ENCODE assay signal across 8 cellular contexts in genomic region chr18:23238651-23239349, GRCh38.
DNase-seq lines count a peak whose midpoint lies in the region; ATAC-seq and TF ChIP-seq lines count a peak whose summit lies in the region.

No MANE protein-coding gene starts in this region.

- no peaks in the 10 kb centered on the region for H4K20me1 ChIP-seq in osteoblast (ENCODE audit: insufficient read depth, low read length)

- no peaks in the 10 kb centered on the region for H3K79me2 ChIP-seq in osteoblast (ENCODE audit: insufficient read depth, low read length)

- H3K4me1 Mint-ChIP-seq in CD8-positive, alpha-beta memory T cell, result peaks cover 15 to 23% (median 20%) of the 10 kb centered on the region in 3 donors

- H3K9me3 ChIP-seq in CD8-positive, alpha-beta memory T cell (ENCODE audit: low read length), result no peaks in the 10 kb centered on the region
- no peaks in the 10 kb centered on the region for H3K9me3 ChIP-seq in RWPE2 (ENCODE audit: severe bottlenecking)
- no peaks in the 10 kb centered on the region for H3K9me3 ChIP-seq in esophagus squamous epithelium
- no peaks in the 10 kb centered on the region for H3K9me3 ChIP-seq in osteoblast (ENCODE audit: low read depth, low read length)

- H3K27ac Mint-ChIP-seq in CD8-positive, alpha-beta memory T cell, result peak overlapping the region in 5 of 8 donors; percentile 54 to 93 (median 82)

- H3K36me3 Mint-ChIP-seq in CD8-positive, alpha-beta memory T cell, result no peaks in the 10 kb centered on the region

- H3K27me3 Mint-ChIP-seq in CD8-positive, alpha-beta memory T cell, result peaks cover 0 to 1% of the 10 kb centered on the region in 2 donors

- 71 to 80% methylated on average over 12 of the region's 12 CpGs for WGBS in esophagus squamous epithelium, 2 donors

- peaks cover 18% of the 10 kb centered on the region for H3K4me1 ChIP-seq in CD8-positive, alpha-beta memory T cell (ENCODE audit: insufficient read depth, low read length)
- H3K4me1 ChIP-seq in RWPE2 (ENCODE audit: insufficient read depth, poor library complexity, severe bottlenecking) (peaks cover 10% of the 10 kb centered on the region), esophagus squamous epithelium (peaks cover 4 to 23% (median 12%) of the 10 kb centered on the region in 3 donors), osteoblast (ENCODE audit: insufficient read depth, low read length) (peaks cover 22% of the 10 kb centered on the region)

- no peak overlapping the region for H3K27ac ChIP-seq in CD8-positive, alpha-beta memory T cell (ENCODE audit: low read depth, low read length)
- no peak overlapping the region for H3K27ac ChIP-seq in RWPE2 (ENCODE audit: poor library complexity, severe bottlenecking)
- peak overlapping the region; percentile 12 to 89 (median 84) for H3K27ac ChIP-seq in esophagus squamous epithelium
- H3K27ac ChIP-seq in osteoblast (ENCODE audit: low read depth, low read length), result peak overlapping the region; percentile 87

- no peaks in the 10 kb centered on the region for H3K27me3 ChIP-seq in CD8-positive, alpha-beta memory T cell (ENCODE audit: insufficient read depth, low read length, poor library complexity, severe bottlenecking)
- no peaks in the 10 kb centered on the region for H3K27me3 ChIP-seq in RWPE2 (ENCODE audit: insufficient read depth, poor library complexity, severe bottlenecking)
- H3K27me3 ChIP-seq in esophagus squamous epithelium, result no peaks in the 10 kb centered on the region
- no peaks in the 10 kb centered on the region for H3K27me3 ChIP-seq in osteoblast (ENCODE audit: insufficient read depth, low read length)

- POLR2A ChIA-PET in CD8-positive, alpha-beta memory T cell (lab: Charles Lee), result no interaction called here

- intact Hi-C loops in esophagus squamous epithelium (cut with DNase I), result loop anchor here (10.0 kb wide), 2 partner anchors 104 to 116 kb away; partner anchors contain the start of gene CABLES1

- H3K4me3 Mint-ChIP-seq in CD8-positive, alpha-beta memory T cell, result peak overlapping the region in 2 of 7 donors; percentile 38 to 58

- peak overlapping the region; percentile 51 for H2AFZ ChIP-seq in osteoblast (ENCODE audit: low read length)

- no peak for TF ChIP-seq CTCF in RWPE2 (IDR thresholded peaks at IDR 0.05; ENCODE audit: poor library complexity, severe bottlenecking)
- no peak for TF ChIP-seq CTCF in esophagus squamous epithelium (IDR thresholded peaks at IDR 0.05)
- no peak for TF ChIP-seq CTCF in osteoblast (IDR thresholded peaks at IDR 0.05; ENCODE audit: extremely low read depth, low read depth, low read length)

- H3K4me2 ChIP-seq in osteoblast (ENCODE audit: insufficient read depth, low read length), result peak overlapping the region; percentile 62

- H3K4me3 ChIP-seq in CD8-positive, alpha-beta memory T cell (ENCODE audit: low read length), result no peak overlapping the region
- H3K4me3 ChIP-seq in RWPE2 (ENCODE audit: severe bottlenecking) (no peak overlapping the region), esophagus squamous epithelium (no peak overlapping the region), osteoblast (ENCODE audit: insufficient read depth, low read length) (peak overlapping the region; percentile 18)

- CTCF ChIA-PET in CD8-positive, alpha-beta memory T cell (lab: Charles Lee), result no interaction called here

- 0 out of 3 replicates have a peak, but pooled peaks have one; percentile 22 for ATAC-seq in RWPE2 (ENCODE audit: low read depth)
- no peak for ATAC-seq in GM19463 (IDR thresholded peaks at IDR 0.05; ENCODE audit: unreplicated experiment)

- H3K36me3 ChIP-seq in CD8-positive, alpha-beta memory T cell (ENCODE audit: insufficient read depth, low read length), result no peaks in the 10 kb centered on the region
- H3K36me3 ChIP-seq in RWPE2 (ENCODE audit: low read depth) (no peaks in the 10 kb centered on the region), esophagus squamous epithelium (peaks cover 0 to 18% (median 0%) of the 10 kb centered on the region in 3 donors), osteoblast (ENCODE audit: insufficient read depth, low read length) (peaks cover 10% of the 10 kb centered on the region)

- TF ChIP-seq POLR2A in esophagus squamous epithelium (IDR thresholded peaks at IDR 0.05), result no peak

- no peak for DNase-seq in CD8-positive, alpha-beta memory T cell
- no peak for DNase-seq in RWPE2 (ENCODE audit: low spot score)
- DNase-seq in esophagus squamous epithelium (lab: John Stamatoyannopoulos, UW), result no peak
- no peak for DNase-seq in osteoblast (ENCODE audit: insufficient read length, low spot score, missing footprints)
- no peak for DNase-seq in SHP77 (lab: John Stamatoyannopoulos, UW)
- no peak for DNase-seq in Ammon's horn (ENCODE audit: low spot score)
- no peak for DNase-seq in GM19240 (ENCODE audit: insufficient read length, low spot score)

- no peaks in the 10 kb centered on the region for H3K9me3 Mint-ChIP-seq in CD8-positive, alpha-beta memory T cell

Comparison
In these comparisons a context has a peak if more than half of its experiments do, and no peak if none do; other contexts are left out.
1. H3K27ac ChIP-seq: peak in esophagus squamous epithelium (4 of 4) and osteoblast (single experiment); none in CD8-positive, alpha-beta memory T cell (single experiment) and RWPE2 (single experiment).